In the genomic region with DNA sequence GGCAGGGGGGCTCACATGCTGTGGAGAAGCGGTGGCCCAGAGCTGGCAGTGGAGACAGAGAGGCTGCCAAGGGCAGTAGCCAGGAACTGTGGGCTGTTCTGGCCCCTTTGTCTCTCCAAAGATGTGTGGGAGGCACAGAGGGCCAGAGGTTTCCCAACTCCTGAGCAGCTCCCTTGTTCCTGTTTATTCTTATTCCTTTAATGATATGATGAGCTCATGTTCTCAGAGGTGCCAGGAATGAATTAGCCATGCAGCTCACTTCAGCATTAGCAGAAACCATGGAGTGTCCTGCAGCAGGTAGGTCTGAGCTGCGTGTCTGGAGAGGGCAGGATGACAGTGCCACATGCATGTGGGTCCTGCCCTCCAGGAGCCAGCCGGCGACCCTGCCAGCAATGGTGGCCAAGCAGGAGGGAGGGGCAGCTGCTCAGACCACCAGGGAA, we compare ENCODE assay signal across 13 cellular contexts.
DNase-seq lines count a peak whose midpoint lies in the region; ATAC-seq and TF ChIP-seq lines count a peak whose summit lies in the region.
"Had no signal": no experiment of that assay in that cellular context is flagged by ENCODE, and none has a peak within 500 bp of the region (broad histone marks: within the 10 kb centered on the region; RNA-seq: fewer than 3 reads in every experiment).

No MANE protein-coding gene starts in this region.

- TF ChIP-seq POLR2A in esophagus muscularis mucosa (IDR thresholded peaks at IDR 0.05; ENCODE audit: low read depth) = no peak

- H3K4me1 ChIP-seq in esophagus muscularis mucosa = peaks cover 6 to 17% (median 10%) of the 10 kb centered on the region in 4 donors
- H3K4me1 ChIP-seq in parathyroid adenoma = peaks cover 17% of the 10 kb centered on the region

- peak overlapping the region; percentile 59 for H2AFZ ChIP-seq in parathyroid adenoma
- H2AFZ ChIP-seq: PC-9 had no signal

- H3K4me2 ChIP-seq in parathyroid adenoma (ENCODE audit: low read length) = no peak overlapping the region
- H3K4me2 ChIP-seq: PC-9 had no signal

- H3K27me3 ChIP-seq in esophagus muscularis mucosa (no peaks in the 10 kb centered on the region), parathyroid adenoma (ENCODE audit: control insufficient read depth, insufficient read depth, low read length) (no peaks in the 10 kb centered on the region)
- H3K27me3 ChIP-seq: brain microvascular endothelial cell had no signal

- WGBS in esophagus muscularis mucosa = 53% methylated on average over 3 of the region's 4 CpGs

- peak overlapping the region in 2 of 4 donors; percentile 40 to 50 for H3K27ac ChIP-seq in esophagus muscularis mucosa (replicated peaks in 1 of 4)
- H3K27ac ChIP-seq in parathyroid adenoma = peak overlapping the region; percentile 41
- H3K27ac ChIP-seq: brain microvascular endothelial cell, PC-9 had no signal

- no peak for TF ChIP-seq CTCF in esophagus muscularis mucosa (IDR thresholded peaks at IDR 0.05)
- no peak for TF ChIP-seq CTCF in parathyroid adenoma (IDR thresholded peaks at IDR 0.05)

- no peak overlapping the region for H3K4me3 ChIP-seq in esophagus muscularis mucosa
- H3K4me3 ChIP-seq in parathyroid adenoma (ENCODE audit: low read depth, low read length) = no peak overlapping the region
- H3K4me3 ChIP-seq: PC-9 had no signal

- H3K9me3 ChIP-seq in esophagus muscularis mucosa (no peaks in the 10 kb centered on the region), parathyroid adenoma (ENCODE audit: control insufficient read depth, low read length) (no peaks in the 10 kb centered on the region)

- H3K9ac ChIP-seq in parathyroid adenoma = no peak overlapping the region

- intact Hi-C loops in esophagus muscularis mucosa (cut with DNase I) = no loop called here

- DNase-seq in Ammon's horn (ENCODE audit: low spot score) (peak; percentile 38), NCI-H226 (peak; percentile 64), esophagus muscularis mucosa (ENCODE audit: extremely low spot score) (peak; percentile 92), KG1 (lab: John Stamatoyannopoulos, UW) (no peak), T-helper 1 cell (no peak)
- no peak for DNase-seq in activated CD8-positive, alpha-beta memory T cell treated with anti-CD3 and anti-CD28 coated beads for 24 hours
- DNase-seq: brain microvascular endothelial cell, hippocampal formation, NCI-H2227 treated with DMSO at 0.1 percent for 48 hours, PC-9, T-helper 17 cell had no signal

- H3K79me2 ChIP-seq in parathyroid adenoma = no peaks in the 10 kb centered on the region

- no peak for TF ChIP-seq EP300 in esophagus muscularis mucosa (IDR thresholded peaks at IDR 0.05)

- no peaks in the 10 kb centered on the region for H3K36me3 ChIP-seq in esophagus muscularis mucosa
- H3K36me3 ChIP-seq in parathyroid adenoma (ENCODE audit: control insufficient read depth, insufficient read depth, low read length) = no peaks in the 10 kb centered on the region
- H3K36me3 ChIP-seq: brain microvascular endothelial cell had no signal

- no peak for ATAC-seq in GM19351 (IDR thresholded peaks at IDR 0.05; ENCODE audit: unreplicated experiment)
- ATAC-seq: T-helper 17 cell had no signal

Comparison
In these comparisons a context has a peak if more than half of its experiments do, and no peak if none do; other contexts are left out.
1. DNase-seq: peak in Ammon's horn (single experiment), NCI-H226 (single experiment) and esophagus muscularis mucosa (single experiment); none in KG1 (single experiment), activated CD8-positive, alpha-beta memory T cell treated with anti-CD3 and anti-CD28 coated beads for 24 hours (single experiment) and T-helper 1 cell (0 of 5).